1 cellular context compared by ENCODE assay signal in genomic region chr12:52023182-52023975, GRCh38.
TF ChIP-seq lines count a peak whose summit lies in the region.

No MANE protein-coding gene starts in this region.

TF ChIP-seq in K562, 482 proteins besides CTCF, POLR2A, EP300 and RAD21 (continued from another document and continues in another):
- TF ChIP-seq AFF4 (CRISPR knock-in tag; IDR thresholded peaks at IDR 0.05) (no peak), HLTF (IDR thresholded peaks at IDR 0.05) (0 out of 2 replicates have a peak, but pooled peaks have one; percentile 43), GABPB1 (CRISPR knock-in tag; IDR thresholded peaks at IDR 0.05) (no peak), IRF2 (CRISPR knock-in tag; IDR thresholded peaks at IDR 0.05) (peak; percentile 51; the same call in 1 of the 2 replicates), HDAC1 (IDR thresholded peaks at IDR 0.05) (no peak), DNMT1 (IDR thresholded peaks at IDR 0.05) (no peak), BCOR (IDR thresholded peaks at IDR 0.05) (0 out of 2 replicates have a peak, but pooled peaks have one; percentile 14), MTA3 (IDR thresholded peaks at IDR 0.05; ENCODE audit: borderline replicate concordance) (0 out of 2 replicates have a peak, but pooled peaks have one; percentile 56), RBFOX2 (IDR thresholded peaks at IDR 0.05; ENCODE audit: low read depth, low read length) (peak; percentile 42; the same call in 1 of the 2 replicates), ZFX (CRISPR knock-in tag; IDR thresholded peaks at IDR 0.05) (peak; percentile 63), E2F5 (CRISPR knock-in tag; IDR thresholded peaks at IDR 0.05) (no peak), KAT2B (IDR thresholded peaks at IDR 0.05; ENCODE audit: low read depth, low read length) (no peak), JUND (IDR thresholded peaks at IDR 0.05; ENCODE audit: borderline replicate concordance, low read depth, low read length) (0 out of 2 replicates have a peak, but pooled peaks have one; percentile 19), JUND (tag; IDR thresholded peaks at IDR 0.05; ENCODE audit: borderline replicate concordance, low read depth, low read length) (no peak; the same call in 2 of the 3 replicates), ZBTB34 (CRISPR knock-in tag; IDR thresholded peaks at IDR 0.05) (no peak), PHB2 (IDR thresholded peaks at IDR 0.05; ENCODE audit: low read depth) (no peak), ZKSCAN1 (IDR thresholded peaks at IDR 0.05; ENCODE audit: low read depth, low read length) (no peak), ZBTB40 (IDR thresholded peaks at IDR 0.05) (no peak), ZBTB40 (CRISPR knock-in tag; IDR thresholded peaks at IDR 0.05) (no peak), FOXO4 (CRISPR knock-in tag; IDR thresholded peaks at IDR 0.05) (no peak), IRF9 (tag; IDR thresholded peaks at IDR 0.05) (no peak), ZNF699 (CRISPR knock-in tag; IDR thresholded peaks at IDR 0.05; ENCODE audit: insufficient replicate concordance) (no peak), RBM25 (IDR thresholded peaks at IDR 0.05; ENCODE audit: low read depth, low read length, severe bottlenecking) (peak; percentile 51), CTCFL (IDR thresholded peaks at IDR 0.05; ENCODE audit: borderline replicate concordance, insufficient read depth, low read depth, low read length, poor library complexity, severe bottlenecking) (peak; percentile 34), POU5F1 (IDR thresholded peaks at IDR 0.05; ENCODE audit: borderline replicate concordance, low read depth, low read length, partially characterized antibody) (no peak), SPI1 (IDR thresholded peaks at IDR 0.05; ENCODE audit: borderline replicate concordance, low read depth, low read length) (no peak), SMAD4 (CRISPR knock-in tag; conservative IDR thresholded peaks at IDR 0.05) (peak; percentile 14; the same call in 1 of the 2 replicates), TAF1 (IDR thresholded peaks at IDR 0.05; ENCODE audit: control insufficient read depth, extremely low read depth, insufficient read depth, low read length, severe bottlenecking) (no peak), FOXJ3 (CRISPR knock-in tag; IDR thresholded peaks at IDR 0.05) (no peak), ZNF217 (CRISPR knock-in tag; IDR thresholded peaks at IDR 0.05) (no peak), RAD51 (IDR thresholded peaks at IDR 0.05; ENCODE audit: borderline replicate concordance, low read depth) (no peak), CBX5 (IDR thresholded peaks at IDR 0.05; ENCODE audit: borderline replicate concordance, low read depth) (no peak), E2F6 (IDR thresholded peaks at IDR 0.05; ENCODE audit: borderline replicate concordance in 1 of 2, extremely low read depth in 1 of 2, insufficient read depth in 1 of 2, insufficient read length in 1 of 2, low read depth in 1 of 2, low read length in 1 of 2, poor library complexity in 1 of 2, severe bottlenecking in 1 of 2) (peak in 1 of 2 experiments; percentile 40), IRF1 (CRISPR knock-in tag; IDR thresholded peaks at IDR 0.05; ENCODE audit: borderline replicate concordance) (no peak), SP2 (IDR thresholded peaks at IDR 0.05; ENCODE audit: extremely low read depth, low read depth, low read length, poor library complexity, severe bottlenecking) (no peak), RNF2 (IDR thresholded peaks at IDR 0.05) (no peak), BMI1 (IDR thresholded peaks at IDR 0.05; ENCODE audit: low read length) (no peak)
